ENCODE assay signal across 8 cellular contexts in genomic region chr4:41935652-41936021, GRCh38. TPM values are rescaled to one million over a fixed set of nuclear protein-coding genes. Genes with fewer than 3 reads are reported as not detected.
DNase-seq lines count a peak whose midpoint lies in the region; ATAC-seq and TF ChIP-seq lines count a peak whose summit lies in the region.

No MANE protein-coding gene starts in this region.

- peak; percentile 70 for DNase-seq in activated effector memory CD4-positive, alpha-beta T cell treated with anti-CD3 and anti-CD28 coated beads, Interleukin-2, amount 50 U/mL, for 16 hours
- no peak for DNase-seq in activated effector memory CD4-positive, alpha-beta T cell treated with Interleukin-2 at 50 U/mL for 16 hours
- DNase-seq in activated B cell treated with CpG ODN at 0.5 μM for 24 hours (no peak), fibroblast of gingiva (ENCODE audit: low read depth) (peak; percentile 2), osteocyte (ENCODE audit: extremely low spot score, unreplicated experiment) (no peak), middle frontal gyrus (ENCODE audit: extremely low spot score, low spot score) (no peak), UCSD-AML1 (lab: John Stamatoyannopoulos, UW; ENCODE audit: unreplicated experiment) (no peak)

- H3K4me1 Mint-ChIP-seq in activated B cell treated with CpG ODN at 0.5 μM for 24 hours (peaks cover 31% of the 10 kb centered on the region), osteocyte (ENCODE audit: unreplicated experiment) (peaks cover 26% of the 10 kb centered on the region)

- H3K36me3 Mint-ChIP-seq in activated B cell treated with CpG ODN at 0.5 μM for 24 hours (ENCODE audit: low read depth) (peaks cover 27% of the 10 kb centered on the region), osteocyte (ENCODE audit: unreplicated experiment) (peaks cover 7% of the 10 kb centered on the region)

- H3K27ac Mint-ChIP-seq in activated B cell treated with CpG ODN at 0.5 μM for 24 hours = peak overlapping the region; percentile 50
- peak overlapping the region; percentile 93 for H3K27ac Mint-ChIP-seq in osteocyte (ENCODE audit: unreplicated experiment)

- intact Hi-C loops in activated B cell treated with CpG ODN at 0.5 μM for 24 hours (cut with micrococcal nuclease) = loop anchor here (1.0 to 2.0 kb wide), 2 partner anchors 55 to 217 kb away; partner anchors contain the start of genes BEND4 and SLC30A9

- ATAC-seq in HG03097 (IDR thresholded peaks at IDR 0.05; ENCODE audit: low FRiP score, unreplicated experiment) = peak; percentile 17
- ATAC-seq in activated B cell treated with CpG ODN at 0.5 μM for 24 hours (ENCODE audit: low read depth) = peak; percentile 9

- H3K27me3 Mint-ChIP-seq in activated B cell treated with CpG ODN at 0.5 μM for 24 hours (no peaks in the 10 kb centered on the region), osteocyte (ENCODE audit: unreplicated experiment) (peaks cover 17% of the 10 kb centered on the region)

- TF ChIP-seq CTCF in activated B cell treated with CpG ODN at 0.5 μM for 24 hours (IDR thresholded peaks at IDR 0.05) (no peak), osteocyte (IDR thresholded peaks at IDR 0.05) (no peak)

- CTCF ChIA-PET in activated B cell treated with CpG ODN at 0.5 μM for 24 hours (lab: Charles Lee) = interaction anchor here (1.0 kb wide), 1 partner anchor 54 kb away, joined by 3 read pairs; the partner anchor contains the start of gene SLC30A9

- H3K9me3 Mint-ChIP-seq in activated B cell treated with CpG ODN at 0.5 μM for 24 hours = no peaks in the 10 kb centered on the region
- no peaks in the 10 kb centered on the region for H3K9me3 Mint-ChIP-seq in osteocyte (ENCODE audit: unreplicated experiment)

- peak overlapping the region; percentile 93 for H3K4me3 Mint-ChIP-seq in activated B cell treated with CpG ODN at 0.5 μM for 24 hours
- peak overlapping the region; percentile 97 for H3K4me3 Mint-ChIP-seq in osteocyte (ENCODE audit: unreplicated experiment)

- POLR2A ChIA-PET in activated B cell treated with CpG ODN at 0.5 μM for 24 hours (lab: Charles Lee) = interaction anchor here (1.7 kb wide), 2 partner anchors 55 to 217 kb away, joined by 6 to 12 read pairs; partner anchors contain the start of genes BEND4 and SLC30A9

RNA-seq across cellular contexts. Expression of gene TMEM33, which starts 0.4 kb away (rescaled TPM):
- total RNA-seq in activated B cell treated with CpG ODN at 0.5 μM for 24 hours (34.3 and 40.0 TPM in 2 replicates), osteocyte (54.8 and 59.1 TPM in 2 replicates)

RNA-seq across cellular contexts. Expression of gene DCAF4L1, which starts 45.9 kb away (rescaled TPM):
- total RNA-seq in activated B cell treated with CpG ODN at 0.5 μM for 24 hours (0.22 and 0.24 TPM in 2 replicates), osteocyte (not detected in 2 replicates)

RNA-seq across cellular contexts. Expression of gene SLC30A9, which starts 54.7 kb away (rescaled TPM):
- total RNA-seq in activated B cell treated with CpG ODN at 0.5 μM for 24 hours (29.0 and 33.4 TPM in 2 replicates), osteocyte (51.5 and 56.2 TPM in 2 replicates)

Comparison
In these comparisons a context has a peak if more than half of its experiments do, and no peak if none do; other contexts are left out.
1. DNase-seq: peak in activated effector memory CD4-positive, alpha-beta T cell treated with anti-CD3 and anti-CD28 coated beads, Interleukin-2, amount 50 U/mL, for 16 hours (single experiment) and fibroblast of gingiva (single experiment); none in activated effector memory CD4-positive, alpha-beta T cell treated with Interleukin-2 at 50 U/mL for 16 hours (single experiment), activated B cell treated with CpG ODN at 0.5 μM for 24 hours (single experiment), osteocyte (single experiment), middle frontal gyrus (single experiment) and UCSD-AML1 (single experiment).